ENCODE assay signal across 25 cellular contexts in the genomic region with DNA sequence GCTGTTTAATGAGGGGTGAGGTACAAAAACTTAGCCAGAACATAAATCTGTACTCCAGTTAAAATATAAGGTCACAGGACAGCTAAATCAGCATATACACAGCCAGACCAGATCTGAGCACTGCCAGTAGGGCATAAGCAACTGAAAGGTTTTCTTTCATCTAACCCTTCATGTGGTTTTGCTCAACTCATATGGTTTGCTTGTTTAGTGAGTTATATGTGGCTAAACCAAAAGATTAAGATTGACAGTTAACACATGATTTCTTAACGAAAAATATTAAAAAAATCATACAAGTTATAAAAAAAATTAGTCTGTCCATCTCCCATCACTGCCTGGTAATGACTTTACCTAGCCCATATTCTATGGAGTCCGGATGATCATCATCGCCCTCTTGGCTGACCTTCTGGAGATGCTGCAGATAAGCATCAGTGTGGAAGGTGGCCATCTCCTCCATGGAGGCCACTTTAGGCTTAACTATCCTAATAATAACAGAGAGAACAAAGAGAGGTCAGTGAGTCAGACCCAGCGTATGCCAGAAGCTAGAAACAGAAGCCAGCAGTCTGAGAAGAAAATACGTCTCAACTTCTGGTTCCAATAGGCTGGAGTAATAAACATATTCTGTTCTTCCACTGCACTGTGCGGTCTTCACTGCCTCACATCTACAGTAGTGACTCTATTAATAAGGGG. TPM values are rescaled to one million over a fixed set of nuclear protein-coding genes. Genes with fewer than 3 reads are reported as not detected.
DNase-seq lines count a peak whose midpoint lies in the region; FAIRE-seq and TF ChIP-seq lines count a peak whose summit lies in the region.
"Had no signal": no experiment of that assay in that cellular context is flagged by ENCODE, and none has a peak within 500 bp of the region (broad histone marks: within the 10 kb centered on the region; RNA-seq: fewer than 3 reads in every experiment).

No MANE protein-coding gene starts in this region.

- peaks cover 17% of the 10 kb centered on the region for H4K20me1 ChIP-seq in astrocyte (ENCODE audit: insufficient read depth, low read length)

- TF ChIP-seq CTCF in astrocyte (IDR thresholded peaks at IDR 0.05; ENCODE audit: insufficient read depth, low read depth, low read length), result no peak
- TF ChIP-seq CTCF in fibroblast of the aortic adventitia (IDR thresholded peaks at IDR 0.05; ENCODE audit: insufficient read depth, low read length), result no peak
- no peak for TF ChIP-seq CTCF in left ventricle myocardium inferior (IDR thresholded peaks at IDR 0.05; ENCODE audit: borderline replicate concordance)

- CTCF ChIA-PET in HEK293T (lab: Yijun Ruan, JAX), result no interaction called here

- FAIRE-seq in astrocyte (lab: Jason Lieb, UNC), result peak; percentile 100
- FAIRE-seq: G401.6, H1 had no signal

- H2AFZ ChIP-seq in astrocyte (ENCODE audit: low read depth, low read length), result no peak overlapping the region

- no peaks in the 10 kb centered on the region for H3K9me3 Mint-ChIP-seq in astrocyte (ENCODE audit: unreplicated experiment)
- H3K9me3 Mint-ChIP-seq: activated CD4-positive, alpha-beta memory T cell treated with anti-CD3 and anti-CD28 coated beads, Interleukin-2, amount 10 ng/mL, durations not matched to agents 7 days and 5 days; activated T-helper 2 cell treated with anti-CD3 and anti-CD28 coated beads, Interferon-gamma antibody, Interleukin-2, Interleukin-4, amounts not matched to agents 10 μg/mL and 5 μg/mL and 100 μg/mL, durations not matched to agents 14 hours and 24 hours and 36 hours; CD4-positive, alpha-beta memory T cell had no signal

- peaks cover 8% of the 10 kb centered on the region for H3K79me2 ChIP-seq in astrocyte (ENCODE audit: insufficient read depth, low read length)

- H3K27me3 ChIP-seq in astrocyte (ENCODE audit: insufficient read depth, low read length), result no peaks in the 10 kb centered on the region
- H3K27me3 ChIP-seq in left ventricle myocardium inferior (ENCODE audit: low read depth), result no peaks in the 10 kb centered on the region
- H3K27me3 ChIP-seq: body of pancreas, sigmoid colon had no signal

- peaks cover 7% of the 10 kb centered on the region for H3K4me1 Mint-ChIP-seq in astrocyte (ENCODE audit: low read depth, unreplicated experiment)

- H3K27ac Mint-ChIP-seq in astrocyte (ENCODE audit: unreplicated experiment), result peak overlapping the region; percentile 72
- H3K27ac Mint-ChIP-seq: activated CD4-positive, alpha-beta memory T cell treated with anti-CD3 and anti-CD28 coated beads, Interleukin-2, amount 10 ng/mL, durations not matched to agents 7 days and 5 days; activated naive CD8-positive, alpha-beta T cell; activated T-helper 2 cell treated with anti-CD3 and anti-CD28 coated beads, Interferon-gamma antibody, Interleukin-2, Interleukin-4, amounts not matched to agents 10 μg/mL and 5 μg/mL and 100 μg/mL, durations not matched to agents 14 hours and 24 hours and 36 hours had no signal

- H3K27me3 Mint-ChIP-seq in astrocyte (ENCODE audit: low read depth, unreplicated experiment), result no peaks in the 10 kb centered on the region
- H3K27me3 Mint-ChIP-seq: activated CD4-positive, alpha-beta memory T cell treated with anti-CD3 and anti-CD28 coated beads, Interleukin-2, amount 10 ng/mL, durations not matched to agents 7 days and 5 days; activated naive CD8-positive, alpha-beta T cell; CD4-positive, alpha-beta memory T cell had no signal

- H3K9ac ChIP-seq in astrocyte (ENCODE audit: low read length), result no peak overlapping the region

- POLR2A ChIA-PET in HEK293T (lab: Yijun Ruan, JAX), result no interaction called here

- H3K4me2 ChIP-seq in astrocyte (ENCODE audit: low read length), result peak overlapping the region; percentile 44

- H3K4me3 Mint-ChIP-seq in astrocyte (ENCODE audit: unreplicated experiment), result no peak overlapping the region
- H3K4me3 Mint-ChIP-seq: activated CD4-positive, alpha-beta memory T cell treated with anti-CD3 and anti-CD28 coated beads, Interleukin-2, amount 10 ng/mL, durations not matched to agents 7 days and 5 days; activated naive CD8-positive, alpha-beta T cell; CD4-positive, alpha-beta memory T cell had no signal

- H3K27ac ChIP-seq in astrocyte (ENCODE audit: low read depth, low read length) (no peak overlapping the region), left ventricle myocardium inferior (replicated peaks) (no peak overlapping the region)
- H3K27ac ChIP-seq: body of pancreas, sigmoid colon, tibial nerve had no signal

- peaks cover 15% of the 10 kb centered on the region for H3K36me3 ChIP-seq in astrocyte (ENCODE audit: insufficient read depth, low read length)
- H3K36me3 ChIP-seq in left ventricle myocardium inferior, result peaks cover 30% of the 10 kb centered on the region

- DNase-seq in LHCN-M2 (ENCODE audit: low read depth) (peak; percentile 41), astrocyte (ENCODE audit: low read depth) (peak; percentile 64), fibroblast of the aortic adventitia (ENCODE audit: low read depth) (peak; percentile 81), left ventricle myocardium inferior (no peak), SW480 (ENCODE audit: low spot score) (no peak), NCI-H69 (lab: John Stamatoyannopoulos, UW) (no peak), HEK293T (ENCODE audit: extremely low spot score) (no peak)
- DNase-seq: activated CD4-positive, alpha-beta memory T cell treated with anti-CD3 and anti-CD28 coated beads, Interleukin-2, amount 10 ng/mL, durations not matched to agents 7 days and 5 days; body of pancreas; CD4-positive, alpha-beta memory T cell; effector CD8-positive, alpha-beta T cell; glutamatergic neuron; Karpas-422; NCI-H1092; NCI-H187 treated with DMSO at 0.1 percent for 48 hours; NCI-H2227 treated with DMSO at 0.1 percent for 48 hours; NCI-H748 treated with DMSO at 0.1 percent for 48 hours; sigmoid colon; stimulated activated CD8-positive, alpha-beta memory T cell treated with anti-CD3 and anti-CD28 coated beads, Interleukin-4, amount 100 ng/mL, for 48 hours; T1000 had no signal

- H3K9me3 ChIP-seq in astrocyte (ENCODE audit: insufficient read depth, low read depth, low read length) (no peaks in the 10 kb centered on the region), left ventricle myocardium inferior (replicated peaks) (no peaks in the 10 kb centered on the region)
- H3K9me3 ChIP-seq: body of pancreas, sigmoid colon, tibial nerve had no signal

- peaks cover 23% of the 10 kb centered on the region for H3K4me1 ChIP-seq in astrocyte (ENCODE audit: insufficient read depth, low read length)
- peaks cover 7% of the 10 kb centered on the region for H3K4me1 ChIP-seq in left ventricle myocardium inferior

- H3K4me3 ChIP-seq in astrocyte (ENCODE audit: insufficient read depth, low read depth, low read length) (no peak overlapping the region), fibroblast of the aortic adventitia (ENCODE audit: low read depth, low read length) (no peak overlapping the region), left ventricle myocardium inferior (no peak overlapping the region)
- H3K4me3 ChIP-seq: body of pancreas, sigmoid colon, tibial nerve had no signal

- intact Hi-C loops in left ventricle myocardium inferior (cut with micrococcal nuclease), result no loop called here

- peaks cover 4% of the 10 kb centered on the region for H3K36me3 Mint-ChIP-seq in astrocyte (ENCODE audit: low read depth, unreplicated experiment)

TF ChIP-seq in HEK293T, 16 proteins besides CTCF, POLR2A, EP300 and RAD21:
- TF ChIP-seq L3MBTL2 (conservative IDR thresholded peaks at IDR 0.05) (no peak), CTBP1 (IDR thresholded peaks at IDR 0.05; ENCODE audit: borderline replicate concordance) (no peak), TARDBP (IDR thresholded peaks at IDR 0.05) (no peak), SP1 (IDR thresholded peaks at IDR 0.05) (no peak), HDGF (IDR thresholded peaks at IDR 0.05; ENCODE audit: borderline replicate concordance) (no peak), LEF1 (IDR thresholded peaks at IDR 0.05; ENCODE audit: borderline replicate concordance) (no peak), ELF4 (IDR thresholded peaks at IDR 0.05) (no peak), NFRKB (IDR thresholded peaks at IDR 0.05) (no peak), BHLHE40 (IDR thresholded peaks at IDR 0.05; ENCODE audit: borderline replicate concordance) (no peak), FOXK2 (IDR thresholded peaks at IDR 0.05) (no peak), ZNF384 (IDR thresholded peaks at IDR 0.05) (no peak), ARNT (IDR thresholded peaks at IDR 0.05) (no peak), FOXM1 (IDR thresholded peaks at IDR 0.05; ENCODE audit: borderline replicate concordance) (no peak), SUZ12 (IDR thresholded peaks at IDR 0.05) (no peak), FOXA1 (IDR thresholded peaks at IDR 0.05) (no peak)
- TF ChIP-seq, protein P1, sequence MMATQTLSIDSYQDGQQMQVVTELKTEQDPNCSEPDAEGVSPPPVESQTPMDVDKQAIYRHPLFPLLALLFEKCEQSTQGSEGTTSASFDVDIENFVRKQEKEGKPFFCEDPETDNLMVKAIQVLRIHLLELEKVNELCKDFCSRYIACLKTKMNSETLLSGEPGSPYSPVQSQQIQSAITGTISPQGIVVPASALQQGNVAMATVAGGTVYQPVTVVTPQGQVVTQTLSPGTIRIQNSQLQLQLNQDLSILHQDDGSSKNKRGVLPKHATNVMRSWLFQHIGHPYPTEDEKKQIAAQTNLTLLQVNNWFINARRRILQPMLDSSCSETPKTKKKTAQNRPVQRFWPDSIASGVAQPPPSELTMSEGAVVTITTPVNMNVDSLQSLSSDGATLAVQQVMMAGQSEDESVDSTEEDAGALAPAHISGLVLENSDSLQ (IDR thresholded peaks at IDR 0.05), result no peak
TF ChIP-seq in HEK293T: peak in this region for 0.

RNA-seq across cellular contexts. Expression of a gene that starts 4.1 kb away (rescaled TPM):
- total RNA-seq in LHCN-M2 (2014; rRNA removed) (25.4 and 25.9 TPM in 2 replicates), astrocyte (23.6 and 24.3 TPM in 2 replicates), fibroblast of the aortic adventitia (ENCODE audit: low replicate concordance) (18.9 and 20.1 TPM in 2 replicates), left ventricle myocardium inferior (19.3 TPM)
- 18.0 TPM for polyA plus RNA-seq in LHCN-M2 (2012)

Comparison
In these comparisons a context has a peak if more than half of its experiments do, and no peak if none do; other contexts are left out.
1. DNase-seq: peak in LHCN-M2 (single experiment), astrocyte (single experiment) and fibroblast of the aortic adventitia (single experiment); none in left ventricle myocardium inferior (single experiment), SW480 (single experiment), NCI-H69 (single experiment) and HEK293T (single experiment).